ENCODE assay signal across 8 cellular contexts in the genomic region with DNA sequence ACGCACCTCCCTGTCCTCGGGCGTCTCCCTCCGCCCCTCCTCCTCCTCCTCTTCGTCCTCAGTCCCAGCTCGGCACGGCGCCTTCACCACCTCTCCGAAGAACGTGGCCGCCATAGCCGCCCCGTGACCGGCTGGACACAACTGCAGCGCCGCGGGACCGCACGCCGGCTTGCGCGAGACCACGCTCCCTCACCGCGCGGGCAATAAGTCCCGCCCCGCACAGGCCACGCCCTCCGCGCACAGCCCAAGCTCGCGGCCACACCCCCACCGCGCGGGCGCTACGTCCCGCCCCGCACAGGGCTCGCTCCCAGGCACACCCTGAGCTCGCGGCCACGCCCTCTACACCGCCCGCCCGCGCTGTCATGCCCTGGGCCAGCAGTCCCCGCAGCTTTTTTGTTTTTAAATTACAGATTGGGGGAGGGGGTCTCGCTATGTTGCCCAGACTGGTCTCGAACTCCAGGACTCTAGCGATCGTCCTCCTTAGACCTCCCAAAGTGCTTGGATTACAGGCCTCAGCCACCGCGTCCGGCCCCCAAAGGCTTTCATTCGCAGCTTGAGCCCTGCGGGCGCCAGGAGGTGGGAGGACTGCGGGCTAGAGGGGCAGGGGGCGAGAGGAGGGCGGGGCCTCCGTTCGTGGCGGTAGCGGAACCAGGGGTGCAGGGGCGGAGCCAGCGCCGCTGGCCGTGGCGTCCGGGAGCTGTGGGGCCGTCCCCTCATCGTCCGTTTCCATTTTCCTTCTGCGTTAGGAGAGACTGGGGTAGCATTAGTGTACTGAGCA. TPM values are rescaled to one million over a fixed set of nuclear protein-coding genes. Genes with fewer than 3 reads are reported as not detected.
DNase-seq lines count a peak whose midpoint lies in the region; ATAC-seq and TF ChIP-seq lines count a peak whose summit lies in the region.

A gene with protein sequence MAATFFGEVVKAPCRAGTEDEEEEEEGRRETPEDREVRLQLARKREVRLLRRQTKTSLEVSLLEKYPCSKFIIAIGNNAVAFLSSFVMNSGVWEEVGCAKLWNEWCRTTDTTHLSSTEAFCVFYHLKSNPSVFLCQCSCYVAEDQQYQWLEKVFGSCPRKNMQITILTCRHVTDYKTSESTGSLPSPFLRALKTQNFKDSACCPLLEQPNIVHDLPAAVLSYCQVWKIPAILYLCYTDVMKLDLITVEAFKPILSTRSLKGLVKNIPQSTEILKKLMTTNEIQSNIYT (minus strand): TSS at position 180 of the 778 bp plus-strand sequence. CDS start 66 bp downstream, at position 114.

- H3K27me3 ChIP-seq in mammary epithelial cell (ENCODE audit: insufficient read depth, low read length) (no peaks in the 10 kb centered on the region), skeletal muscle tissue (ENCODE audit: control insufficient read depth in 3 of 3, insufficient read depth in 3 of 3, low read length in 3 of 3) (no peaks in the 10 kb centered on the region)

- CTCF ChIA-PET in mammary epithelial cell (lab: Charles Lee; ENCODE audit: low non-redundant PET): interaction anchor here (0.5 to 0.6 kb wide), 2 partner anchors 197 to 204 kb away, joined by 4 read pairs; a partner anchor contains a TSS

- TF ChIP-seq POLR2A in GM18951 (IDR thresholded peaks at IDR 0.05; ENCODE audit: extremely low read depth, insufficient read depth, insufficient read length): peak; percentile 91

- peak within 1 kb of the TSS; percentile 79 for H2AFZ ChIP-seq in mammary epithelial cell (ENCODE audit: low read depth, low read length)

- peak within 1 kb of the TSS; percentile 88 for H3K4me2 ChIP-seq in mammary epithelial cell (ENCODE audit: insufficient read depth, low read depth, low read length)

- DNase-seq in AG08395 (ENCODE audit: low spot score): peak; percentile 95
- DNase-seq in NCI-H2227 treated with DMSO at 0.1 percent for 48 hours (lab: John Stamatoyannopoulos, UW): peak; percentile 98
- DNase-seq in mammary epithelial cell: peak; percentile 94

- H3K79me2 ChIP-seq in mammary epithelial cell (ENCODE audit: insufficient read depth, low read length): peaks cover 52% of the 10 kb centered on the region

- no peaks in the 10 kb centered on the region for H4K20me1 ChIP-seq in mammary epithelial cell (ENCODE audit: insufficient read depth, low read length)

- WGBS in mammary epithelial cell (ENCODE audit: low coverage, missing lambda C conversion rate): under 1% methylated on average over 38 of the region's 76 CpGs

- no TSS peak for BruUV-seq in mammary epithelial cell (replicated peaks; lab: Mats Ljungman, UMichigan)

- peak; percentile 88 for ATAC-seq in HG03175 (IDR thresholded peaks at IDR 0.05; ENCODE audit: unreplicated experiment)

- H3K27ac ChIP-seq in mammary epithelial cell (ENCODE audit: insufficient read depth, low read depth, low read length): peak within 1 kb of the TSS; percentile 89
- peak within 1 kb of the TSS; percentile 93 for H3K27ac ChIP-seq in skeletal muscle tissue (ENCODE audit: low read depth, low read length)

- dilution Hi-C loops in mammary epithelial cell (cut with HindIII; ENCODE audit: low sequenced_read_pairs): no loop called here

- intact Hi-C loops in mammary epithelial cell (cut with micrococcal nuclease): loop anchor here (1.0 to 10.0 kb wide), 5 partner anchors 61 to 531 kb away; a partner anchor contains a TSS

- peak within 1 kb of the TSS; percentile 89 for H3K4me3 ChIP-seq in WI38 (ENCODE audit: low read depth, low read length)
- H3K4me3 ChIP-seq in mammary epithelial cell (replicated peaks in 1 of 3; ENCODE audit: insufficient read depth in 1 of 3, low read depth in 2 of 3, low read length in 3 of 3): peak within 1 kb of the TSS; percentile 67 to 93 (median 86)
- peak within 1 kb of the TSS; percentile 90 for H3K4me3 ChIP-seq in iPS-18c (ENCODE audit: insufficient read depth, low read depth, low read length)
- peak within 1 kb of the TSS; percentile 88 to 91 (median 89) for H3K4me3 ChIP-seq in skeletal muscle tissue (ENCODE audit: low read length in 3 of 3)

- H3K9me3 ChIP-seq in mammary epithelial cell (replicated peaks; ENCODE audit: insufficient read depth, low read length): no peaks in the 10 kb centered on the region
- H3K9me3 ChIP-seq in iPS-18c (ENCODE audit: control insufficient read depth, insufficient read depth, low read length): no peaks in the 10 kb centered on the region
- no peaks in the 10 kb centered on the region for H3K9me3 ChIP-seq in skeletal muscle tissue (ENCODE audit: control insufficient read depth in 3 of 3, low read length in 3 of 3)

- H3K9ac ChIP-seq in mammary epithelial cell (ENCODE audit: insufficient read depth, low read length): peak within 1 kb of the TSS; percentile 94
- peak within 1 kb of the TSS; percentile 89 to 97 (median 94) for H3K9ac ChIP-seq in skeletal muscle tissue (ENCODE audit: low read depth in 1 of 3, low read length in 3 of 3)

- TF ChIP-seq CTCF in WI38 (IDR thresholded peaks at IDR 0.05; ENCODE audit: low read depth, low read length) (no peak), mammary epithelial cell (conservative IDR thresholded peaks at IDR 0.05 in 1 of 2, IDR thresholded peaks at IDR 0.05 in 1 of 2; ENCODE audit: extremely low read depth in 1 of 2, insufficient read depth in 1 of 2, low read depth in 1 of 2, low read length in 2 of 2) (no peak)

- H3K36me3 ChIP-seq in mammary epithelial cell (ENCODE audit: insufficient read depth, low read length) (peaks cover 9% of the 10 kb centered on the region), skeletal muscle tissue (ENCODE audit: control insufficient read depth in 3 of 3, insufficient read depth in 3 of 3, low read length in 3 of 3) (peaks cover 0 to 2% (median 0%) of the 10 kb centered on the region in 3 donors)

- H3K4me1 ChIP-seq in mammary epithelial cell (ENCODE audit: insufficient read depth, low read length): peaks cover 14% of the 10 kb centered on the region
- H3K4me1 ChIP-seq in skeletal muscle tissue (ENCODE audit: control insufficient read depth in 3 of 3, insufficient read depth in 3 of 3, low read length in 3 of 3): peaks cover 7 to 14% (median 7%) of the 10 kb centered on the region in 3 donors

- in situ Hi-C loops in GM18951 (cut with MboI; ENCODE audit: low sequenced_read_pairs, unreplicated experiment): no loop called here
- in situ Hi-C loops in mammary epithelial cell (cut with MboI; ENCODE audit: low sequenced_read_pairs in 2 of 2): no loop called here

RNA-seq across cellular contexts. Expression of the gene that starts here (rescaled TPM):
- 10 to 100 TPM; 30.7 to 82.7 TPM for total RNA-seq in mammary epithelial cell
- 62.9 TPM for polyA plus RNA-seq in mammary epithelial cell
- polyA minus RNA-seq in mammary epithelial cell: 38.8 TPM
- 39.1 TPM for total RNA-seq in skeletal muscle tissue

Comparison
In these comparisons a context has a peak if more than half of its experiments do, and no peak if none do; other contexts are left out.
1. Peak in every context shown above with its lines: DNase-seq, ATAC-seq, H3K4me3 ChIP-seq and H3K27ac ChIP-seq.